Comparison of ENCODE assay signal across 26 cellular contexts in the genomic region with DNA sequence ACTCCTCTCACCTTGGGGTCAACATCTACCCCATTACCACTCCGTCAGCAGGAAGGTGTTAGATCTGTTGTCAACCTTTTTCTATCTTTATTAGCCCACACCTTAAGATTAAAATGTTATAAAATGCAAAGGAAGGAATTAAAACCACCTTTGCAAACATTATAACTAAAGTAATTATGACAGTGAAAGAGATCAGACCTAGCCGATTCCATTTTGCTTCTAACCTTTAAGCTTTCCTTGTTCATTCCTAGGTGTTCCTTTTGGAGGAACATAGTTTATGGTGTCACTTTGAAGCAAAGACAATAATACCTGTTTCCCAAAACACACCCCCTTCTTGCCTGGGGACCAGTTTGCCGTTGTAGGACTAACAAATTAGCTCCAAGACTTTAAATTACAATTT.
"Had no signal": no experiment of that assay in that cellular context is flagged by ENCODE, and none has a peak within 500 bp of the region (broad histone marks: within the 10 kb centered on the region; RNA-seq: fewer than 3 reads in every experiment).

No MANE protein-coding gene starts in this region.

- DNase-seq: kidney glomerular epithelial cell; left cardiac atrium; left lung; mesendoderm; naive thymus-derived CD4-positive, alpha-beta T cell; ovary; stimulated activated CD4-positive, alpha-beta T cell treated with anti-CD3 and anti-CD28 coated beads, Interleukin-12 subunit alpha, Interleukin-12 subunit beta, amount 100 ng/mL, for 4 hours; stimulated activated CD4-positive, alpha-beta T cell treated with anti-CD3 and anti-CD28 coated beads, Interleukin-15, amount 100 ng/mL, for 24 hours; stimulated activated CD4-positive, alpha-beta T cell treated with anti-CD3 and anti-CD28 coated beads, Interleukin-2, amount 100 ng/mL, for 24 hours; stimulated activated CD4-positive, alpha-beta T cell treated with anti-CD3 and anti-CD28 coated beads, Interleukin-4, amount 100 ng/mL, for 1 hour; stimulated activated naive B cell treated with anti-CD40 and anti-IgM and Interleukin-4, amounts not matched to agents 10 μg/mL and 1 μg/mL and 100 μg/mL, for 72 hours; stimulated activated naive CD8-positive, alpha-beta T cell treated with anti-CD3 and anti-CD28 coated beads, Interleukin-15, Interleukin-2, amounts not matched to agents 100 U/mL and 50 U/mL, for 24 hours; stomach; testis; thyroid gland; transverse colon; upper lobe of left lung had no signal

- H3K27me3 ChIP-seq: left lung, ovary, right atrium auricular region, stomach, testis, thyroid gland, transverse colon, upper lobe of left lung, vagina had no signal

- ATAC-seq: left cardiac atrium; left lung; naive thymus-derived CD4-positive, alpha-beta T cell; natural killer cell treated with Interleukin-12 subunit alpha and Interleukin-12 subunit beta and Interleukin-15 and Interleukin-18, amount 100 ng/mL, for 72 hours; sciatic nerve; stimulated activated naive B cell treated with anti-CD40 and anti-IgM and Interleukin-4, amounts not matched to agents 10 μg/mL and 1 μg/mL and 100 μg/mL, for 72 hours; stimulated activated naive CD8-positive, alpha-beta T cell treated with anti-CD3 and anti-CD28 coated beads, Interleukin-15, Interleukin-2, amounts not matched to agents 100 U/mL and 50 U/mL, for 24 hours had no signal

- H3K27ac Mint-ChIP-seq: mesothelial cell of epicardium; naive thymus-derived CD4-positive, alpha-beta T cell; natural killer cell treated with Interleukin-12 subunit alpha and Interleukin-12 subunit beta and Interleukin-15 and Interleukin-18, amount 100 ng/mL, for 72 hours; progenitor cell of endocrine pancreas; stimulated activated naive B cell treated with anti-CD40 and anti-IgM and Interleukin-4, amounts not matched to agents 10 μg/mL and 1 μg/mL and 100 μg/mL, for 72 hours had no signal

- H3K36me3 ChIP-seq: left lung, ovary, right atrium auricular region, stomach, thyroid gland, transverse colon, upper lobe of left lung, vagina had no signal

- H3K27me3 Mint-ChIP-seq: naive thymus-derived CD4-positive, alpha-beta T cell; natural killer cell treated with Interleukin-12 subunit alpha and Interleukin-12 subunit beta and Interleukin-15 and Interleukin-18, amount 100 ng/mL, for 72 hours; progenitor cell of endocrine pancreas; stimulated activated naive B cell treated with anti-CD40 and anti-IgM and Interleukin-4, amounts not matched to agents 10 μg/mL and 1 μg/mL and 100 μg/mL, for 72 hours had no signal

- H3K4me1 Mint-ChIP-seq: mesothelial cell of epicardium; naive thymus-derived CD4-positive, alpha-beta T cell; stimulated activated naive B cell treated with anti-CD40 and anti-IgM and Interleukin-4, amounts not matched to agents 10 μg/mL and 1 μg/mL and 100 μg/mL, for 72 hours had no signal

- H3K4me3 Mint-ChIP-seq: mesothelial cell of epicardium; naive thymus-derived CD4-positive, alpha-beta T cell; natural killer cell treated with Interleukin-12 subunit alpha and Interleukin-12 subunit beta and Interleukin-15 and Interleukin-18, amount 100 ng/mL, for 72 hours; stimulated activated naive B cell treated with anti-CD40 and anti-IgM and Interleukin-4, amounts not matched to agents 10 μg/mL and 1 μg/mL and 100 μg/mL, for 72 hours had no signal

- H3K9me3 ChIP-seq: left lung, ovary, right atrium auricular region, stomach, testis, thyroid gland, transverse colon, upper lobe of left lung, vagina had no signal

- FAIRE-seq: keratinocyte had no signal

- H3K9me3 Mint-ChIP-seq: mesothelial cell of epicardium; stimulated activated naive B cell treated with anti-CD40 and anti-IgM and Interleukin-4, amounts not matched to agents 10 μg/mL and 1 μg/mL and 100 μg/mL, for 72 hours had no signal

- H3K27ac ChIP-seq: left lung, ovary, right atrium auricular region, skin epidermis, stomach, testis, thyroid gland, transverse colon, upper lobe of left lung, vagina had no signal

- H3K4me3 ChIP-seq: left lung, lung, ovary, right atrium auricular region, skin epidermis, stomach, testis, thyroid gland, transverse colon, upper lobe of left lung, vagina had no signal

- H3K36me3 Mint-ChIP-seq: mesothelial cell of epicardium; naive thymus-derived CD4-positive, alpha-beta T cell; natural killer cell treated with Interleukin-12 subunit alpha and Interleukin-12 subunit beta and Interleukin-15 and Interleukin-18, amount 100 ng/mL, for 72 hours; stimulated activated naive B cell treated with anti-CD40 and anti-IgM and Interleukin-4, amounts not matched to agents 10 μg/mL and 1 μg/mL and 100 μg/mL, for 72 hours had no signal

- H3K4me1 ChIP-seq: left lung, right atrium auricular region, stomach, testis, thyroid gland, transverse colon, upper lobe of left lung, vagina had no signal
